Comparison of ENCODE assay signal across 16 cellular contexts in the genomic region with DNA sequence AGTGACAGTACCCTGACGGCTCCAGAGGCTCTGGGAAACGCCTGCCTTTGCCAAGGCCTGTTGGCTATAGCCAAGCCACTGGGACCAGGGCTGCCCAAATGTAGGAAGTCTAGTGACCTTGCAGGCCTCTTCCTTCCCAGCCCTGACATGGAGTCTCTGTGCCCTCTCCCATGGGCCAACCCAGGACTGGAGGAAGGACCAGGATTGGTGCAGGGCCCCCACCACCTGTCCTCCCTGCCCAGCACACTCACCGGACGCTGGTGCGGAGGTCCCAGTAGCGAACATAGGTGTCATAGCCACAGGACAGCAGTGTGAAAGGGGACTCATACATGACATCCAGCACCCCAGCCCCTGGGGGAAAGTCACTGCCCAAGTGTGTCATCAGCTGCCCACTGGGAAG. TPM values are rescaled to one million over a fixed set of nuclear protein-coding genes. Genes with fewer than 3 reads are reported as not detected.
DNase-seq lines count a peak whose midpoint lies in the region; ATAC-seq, FAIRE-seq and TF ChIP-seq lines count a peak whose summit lies in the region.
"Had no signal": no experiment of that assay in that cellular context is flagged by ENCODE, and none has a peak within 500 bp of the region (broad histone marks: within the 10 kb centered on the region; RNA-seq: fewer than 3 reads in every experiment).

No MANE protein-coding gene starts in this region.

- H3K4me3 Mint-ChIP-seq in activated naive CD4-positive, alpha-beta T cell treated with anti-CD3 and anti-CD28 coated beads, Interleukin-2, amount 50 U/mL, for 24 hours, result no peak overlapping the region
- no peak overlapping the region for H3K4me3 Mint-ChIP-seq in activated CD8-positive, alpha-beta T cell treated with anti-CD3 and anti-CD28 coated beads, Interleukin-2, amount 10 ng/mL, durations not matched to agents 7 days and 5 days
- no peak overlapping the region for H3K4me3 Mint-ChIP-seq in CD4-positive, alpha-beta memory T cell
- H3K4me3 Mint-ChIP-seq: CD4-positive, alpha-beta T cell had no signal

- intact Hi-C loops in CD4-positive, alpha-beta memory T cell (cut with micrococcal nuclease), result no loop called here

- DNase-seq in activated naive CD4-positive, alpha-beta T cell treated with anti-CD3 and anti-CD28 coated beads, Interleukin-2, amount 50 U/mL, for 16 hours, result no peak
- DNase-seq in GM12891 (ENCODE audit: insufficient read length, low spot score) (no peak), mesenteric fat pad (ENCODE audit: low spot score) (peak; percentile 62), NCI-H1436 (lab: John Stamatoyannopoulos, UW) (no peak)
- DNase-seq in activated CD8-positive, alpha-beta T cell treated with anti-CD3 and anti-CD28 coated beads, Interleukin-2, amount 10 ng/mL, durations not matched to agents 7 days and 5 days, result no peak
- DNase-seq in CD4-positive, alpha-beta memory T cell, result no peak
- DNase-seq: AML-193; CD4-positive, alpha-beta T cell; DMS79 treated with DMSO at 0.1 percent for 48 hours; NCI-H1417 treated with DMSO at 0.1 percent for 48 hours; NCI-H2029 treated with DMSO at 0.1 percent for 48 hours; NCI-H526 had no signal

- no peaks in the 10 kb centered on the region for H3K27me3 Mint-ChIP-seq in activated naive CD4-positive, alpha-beta T cell treated with anti-CD3 and anti-CD28 coated beads, Interleukin-2, amount 50 U/mL, for 24 hours
- H3K27me3 Mint-ChIP-seq in activated CD8-positive, alpha-beta T cell treated with anti-CD3 and anti-CD28 coated beads, Interleukin-2, amount 10 ng/mL, durations not matched to agents 7 days and 5 days (ENCODE audit: low read depth), result no peaks in the 10 kb centered on the region
- H3K27me3 Mint-ChIP-seq in CD4-positive, alpha-beta memory T cell, result no peaks in the 10 kb centered on the region
- H3K27me3 Mint-ChIP-seq: CD4-positive, alpha-beta T cell had no signal

- H3K4me1 Mint-ChIP-seq in activated naive CD4-positive, alpha-beta T cell treated with anti-CD3 and anti-CD28 coated beads, Interleukin-2, amount 50 U/mL, for 24 hours, result peaks cover 4% of the 10 kb centered on the region
- H3K4me1 Mint-ChIP-seq in activated CD8-positive, alpha-beta T cell treated with anti-CD3 and anti-CD28 coated beads, Interleukin-2, amount 10 ng/mL, durations not matched to agents 7 days and 5 days (ENCODE audit: low read depth), result peaks cover 11% of the 10 kb centered on the region
- H3K4me1 Mint-ChIP-seq in CD4-positive, alpha-beta memory T cell, result peaks cover 0 to 3% (median 0%) of the 10 kb centered on the region in 4 donors

- no peak for ATAC-seq in activated CD8-positive, alpha-beta T cell treated with anti-CD3 and anti-CD28 coated beads, Interleukin-2, amount 10 ng/mL, durations not matched to agents 7 days and 5 days
- ATAC-seq in GM19395 (IDR thresholded peaks at IDR 0.05; ENCODE audit: unreplicated experiment), result no peak

- H3K4me1 ChIP-seq in CD4-positive, alpha-beta memory T cell (ENCODE audit: insufficient read depth, low read length), result no peaks in the 10 kb centered on the region

- H3K27ac ChIP-seq in CD4-positive, alpha-beta memory T cell (ENCODE audit: low read depth, low read length), result no peak overlapping the region

- H3K36me3 Mint-ChIP-seq in activated naive CD4-positive, alpha-beta T cell treated with anti-CD3 and anti-CD28 coated beads, Interleukin-2, amount 50 U/mL, for 24 hours, result peaks cover 3% of the 10 kb centered on the region
- H3K36me3 Mint-ChIP-seq in activated CD8-positive, alpha-beta T cell treated with anti-CD3 and anti-CD28 coated beads, Interleukin-2, amount 10 ng/mL, durations not matched to agents 7 days and 5 days (ENCODE audit: low read depth), result peaks cover 12% of the 10 kb centered on the region
- peaks cover 19 to 55% of the 10 kb centered on the region in 2 donors for H3K36me3 Mint-ChIP-seq in CD4-positive, alpha-beta memory T cell

- POLR2A ChIA-PET in activated CD8-positive, alpha-beta T cell treated with anti-CD3 and anti-CD28 coated beads, Interleukin-2, amount 10 ng/mL, durations not matched to agents 7 days and 5 days (lab: Charles Lee), result no interaction called here
- POLR2A ChIA-PET in CD4-positive, alpha-beta memory T cell (lab: Charles Lee; ENCODE audit: partially characterized antibody), result no interaction called here

- FAIRE-seq in GM12891 (lab: Jason Lieb, UNC), result peak; percentile 33
- FAIRE-seq: G401.6, GM12892 had no signal

- peak overlapping the region; percentile 12 for H3K27ac Mint-ChIP-seq in activated naive CD4-positive, alpha-beta T cell treated with anti-CD3 and anti-CD28 coated beads, Interleukin-2, amount 50 U/mL, for 24 hours
- H3K27ac Mint-ChIP-seq in activated CD8-positive, alpha-beta T cell treated with anti-CD3 and anti-CD28 coated beads, Interleukin-2, amount 10 ng/mL, durations not matched to agents 7 days and 5 days, result peak overlapping the region; percentile 76
- peak overlapping the region in 3 of 7 donors; percentile 12 to 90 (median 72) for H3K27ac Mint-ChIP-seq in CD4-positive, alpha-beta memory T cell

- no peaks in the 10 kb centered on the region for H3K27me3 ChIP-seq in CD4-positive, alpha-beta memory T cell (ENCODE audit: insufficient read depth, low read length)

- H3K4me3 ChIP-seq in CD4-positive, alpha-beta memory T cell (ENCODE audit: low read length in 2 of 2), result no peak overlapping the region

- TF ChIP-seq POLR2A in GM12891 (IDR thresholded peaks at IDR 0.05; ENCODE audit: low read depth, low read length), result no peak

- no peaks in the 10 kb centered on the region for H3K9me3 ChIP-seq in CD4-positive, alpha-beta memory T cell (ENCODE audit: control insufficient read depth in 1 of 2, low read length in 2 of 2)

- CTCF ChIA-PET in activated CD8-positive, alpha-beta T cell treated with anti-CD3 and anti-CD28 coated beads, Interleukin-2, amount 10 ng/mL, durations not matched to agents 7 days and 5 days (lab: Charles Lee), result no interaction called here
- CTCF ChIA-PET in CD4-positive, alpha-beta memory T cell (lab: Charles Lee; ENCODE audit: partially characterized antibody), result interaction anchor here (1.7 kb wide), 1 partner anchor 9 kb away, joined by 4 read pairs; no protein-coding TSS in a partner anchor

- peaks cover 48% of the 10 kb centered on the region for H3K36me3 ChIP-seq in CD4-positive, alpha-beta memory T cell (ENCODE audit: insufficient read depth, low read length)

- no peaks in the 10 kb centered on the region for H3K9me3 Mint-ChIP-seq in activated naive CD4-positive, alpha-beta T cell treated with anti-CD3 and anti-CD28 coated beads, Interleukin-2, amount 50 U/mL, for 24 hours
- H3K9me3 Mint-ChIP-seq in activated CD8-positive, alpha-beta T cell treated with anti-CD3 and anti-CD28 coated beads, Interleukin-2, amount 10 ng/mL, durations not matched to agents 7 days and 5 days (ENCODE audit: insufficient read depth), result no peaks in the 10 kb centered on the region
- no peaks in the 10 kb centered on the region for H3K9me3 Mint-ChIP-seq in CD4-positive, alpha-beta memory T cell
- H3K9me3 Mint-ChIP-seq: CD4-positive, alpha-beta T cell had no signal

TF ChIP-seq in GM12891, 5 proteins besides CTCF, POLR2A, EP300 and RAD21:
- TF ChIP-seq POLR2AphosphoS5 (IDR thresholded peaks at IDR 0.05; ENCODE audit: low read depth, low read length) (no peak), PAX5 (IDR thresholded peaks at IDR 0.05; ENCODE audit: insufficient read depth, low read length, severe bottlenecking) (no peak), SPI1 (IDR thresholded peaks at IDR 0.05; ENCODE audit: low read depth, low read length) (no peak), POU2F2 (IDR thresholded peaks at IDR 0.05; ENCODE audit: low read depth, low read length) (no peak), TAF1 (IDR thresholded peaks at IDR 0.05; ENCODE audit: low read depth, low read length) (no peak)

RNA-seq across cellular contexts. Expression of a gene that starts 24.0 kb away (rescaled TPM):
- 34.5 TPM for polyA plus RNA-seq in GM12891 (2012; ENCODE audit: low read depth, missing spikeins)
- 1 to 10 TPM; 5.1 to 6.2 TPM for total RNA-seq in activated CD8-positive, alpha-beta T cell treated with anti-CD3 and anti-CD28 coated beads, Interleukin-2, amount 10 ng/mL, durations not matched to agents 7 days and 5 days
- 5.2 TPM for total RNA-seq in mesenteric fat pad
- 1 to 10 TPM; 1.0 to 1.2 TPM for total RNA-seq in CD4-positive, alpha-beta memory T cell
- 1 to 10 TPM; 1.4 to 1.9 TPM for polyA plus RNA-seq in CD4-positive, alpha-beta memory T cell

RNA-seq across cellular contexts. Expression of a gene that starts 24.0 kb away (rescaled TPM):
- 16.4 TPM for polyA plus RNA-seq in GM12891 (2012; ENCODE audit: low read depth, missing spikeins)
- 10 to 100 TPM; 25.3 to 28.5 TPM for total RNA-seq in activated CD8-positive, alpha-beta T cell treated with anti-CD3 and anti-CD28 coated beads, Interleukin-2, amount 10 ng/mL, durations not matched to agents 7 days and 5 days
- total RNA-seq in mesenteric fat pad, result 15.5 TPM
- total RNA-seq in CD4-positive, alpha-beta memory T cell, result 10 to 100 TPM; 57.0 to 59.3 TPM
- polyA plus RNA-seq in CD4-positive, alpha-beta memory T cell, result 10 to 100 TPM in 1 of 2 donors, 1 to 10 TPM in 1; 9.2 to 13.0 TPM
